13 cellular contexts compared by ENCODE assay signal in the genomic region with DNA sequence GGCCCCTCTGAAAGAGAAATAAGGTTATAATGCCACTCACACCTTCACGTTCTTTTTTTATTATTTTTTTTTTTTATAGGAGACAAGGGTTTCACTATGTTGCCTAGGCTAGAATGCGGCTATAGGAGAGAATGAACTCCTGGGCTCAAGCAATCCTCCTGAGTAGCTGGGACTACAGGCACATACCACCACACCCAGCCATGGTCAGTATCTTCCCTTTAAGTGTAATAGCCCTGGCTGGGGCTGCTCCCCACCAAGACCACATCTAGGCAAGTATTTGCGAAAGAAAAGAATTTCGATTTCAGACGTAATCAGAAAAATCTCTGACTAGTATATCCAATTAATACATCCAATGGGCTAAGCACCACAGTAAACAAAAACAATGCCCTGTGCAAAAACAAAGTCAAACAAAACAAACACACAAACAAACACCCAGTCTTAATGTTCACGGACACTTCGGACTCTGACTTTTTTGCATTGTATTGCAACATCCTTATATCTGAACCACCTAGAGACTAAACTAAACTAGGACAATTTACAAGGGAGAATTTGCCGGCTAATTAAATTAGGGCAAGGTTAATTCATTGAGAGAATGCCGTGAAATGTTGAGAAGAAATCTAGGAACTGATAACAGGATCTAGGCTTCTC. TPM values are rescaled to one million over a fixed set of nuclear protein-coding genes. Genes with fewer than 3 reads are reported as not detected.
DNase-seq lines count a peak whose midpoint lies in the region; ATAC-seq and TF ChIP-seq lines count a peak whose summit lies in the region.
"Had no signal": no experiment of that assay in that cellular context is flagged by ENCODE, and none has a peak within 500 bp of the region (broad histone marks: within the 10 kb centered on the region; RNA-seq: fewer than 3 reads in every experiment).

No MANE protein-coding gene starts in this region.

- no peak overlapping the region for H3K4me3 Mint-ChIP-seq in activated CD8-positive, alpha-beta memory T cell treated with anti-CD3 and anti-CD28 coated beads, Interleukin-2, amount 10 ng/mL, durations not matched to agents 7 days and 5 days
- no peak overlapping the region for H3K4me3 Mint-ChIP-seq in activated T-helper 1 cell treated with anti-CD3 and anti-CD28 coated beads, Interleukin-12 subunit alpha, Interleukin-12 subunit beta, Interleukin-2, Interleukin-4 antibody, amounts not matched to agents 30 ng/mL and 10 ng/mL and 1 ng/mL, durations not matched to agents 14 hours and 24 hours and 36 hours
- peak overlapping the region; percentile 34 to 83 (median 78) for H3K4me3 Mint-ChIP-seq in naive thymus-derived CD4-positive, alpha-beta T cell

- peaks cover 2% of the 10 kb centered on the region for H3K9me3 Mint-ChIP-seq in activated CD8-positive, alpha-beta memory T cell treated with anti-CD3 and anti-CD28 coated beads, Interleukin-2, amount 10 ng/mL, durations not matched to agents 7 days and 5 days (ENCODE audit: low read depth)
- no peaks in the 10 kb centered on the region for H3K9me3 Mint-ChIP-seq in activated T-helper 1 cell treated with anti-CD3 and anti-CD28 coated beads, Interleukin-12 subunit alpha, Interleukin-12 subunit beta, Interleukin-2, Interleukin-4 antibody, amounts not matched to agents 30 ng/mL and 10 ng/mL and 1 ng/mL, durations not matched to agents 14 hours and 24 hours and 36 hours
- H3K9me3 Mint-ChIP-seq in naive thymus-derived CD4-positive, alpha-beta T cell, result peaks cover 0 to 7% (median 0%) of the 10 kb centered on the region in 11 donors

- no peak for TF ChIP-seq EP300 in sigmoid colon (IDR thresholded peaks at IDR 0.05)

- 62 to 80% methylated on average over 9 of the region's 9 CpGs for WGBS in sigmoid colon, 2 donors

- TF ChIP-seq CTCF in sigmoid colon (IDR thresholded peaks at IDR 0.05), result no peak

- H3K4me1 Mint-ChIP-seq in activated CD8-positive, alpha-beta memory T cell treated with anti-CD3 and anti-CD28 coated beads, Interleukin-2, amount 10 ng/mL, durations not matched to agents 7 days and 5 days, result peaks cover 27% of the 10 kb centered on the region
- peaks cover 11% of the 10 kb centered on the region for H3K4me1 Mint-ChIP-seq in activated T-helper 1 cell treated with anti-CD3 and anti-CD28 coated beads, Interleukin-12 subunit alpha, Interleukin-12 subunit beta, Interleukin-2, Interleukin-4 antibody, amounts not matched to agents 30 ng/mL and 10 ng/mL and 1 ng/mL, durations not matched to agents 14 hours and 24 hours and 36 hours (ENCODE audit: low read depth)
- peaks cover 3 to 28% (median 27%) of the 10 kb centered on the region in 7 donors for H3K4me1 Mint-ChIP-seq in naive thymus-derived CD4-positive, alpha-beta T cell

- DNase-seq in activated CD8-positive, alpha-beta memory T cell treated with anti-CD3 and anti-CD28 coated beads, Interleukin-2, amount 10 ng/mL, durations not matched to agents 7 days and 5 days, result no peak
- no peak for DNase-seq in activated CD8-positive, alpha-beta memory T cell treated with anti-CD3 and anti-CD28 coated beads, Interleukin-2, amount 50 U/mL, for 4 hours
- DNase-seq in Jurkat, Clone E6-1 (ENCODE audit: low read depth, low spot score), result no peak
- no peak for DNase-seq in activated T-helper 1 cell treated with anti-CD3 and anti-CD28 coated beads, Interleukin-12 subunit alpha, Interleukin-12 subunit beta, Interleukin-2, Interleukin-4 antibody, amounts not matched to agents 30 ng/mL and 10 ng/mL and 1 ng/mL, durations not matched to agents 14 hours and 24 hours and 36 hours (ENCODE audit: low spot score)
- no peak for DNase-seq in naive thymus-derived CD4-positive, alpha-beta T cell
- no peak for DNase-seq in middle frontal gyrus (ENCODE audit: extremely low spot score, low spot score)
- no peak for DNase-seq in sigmoid colon
- DNase-seq: head of caudate nucleus, NCI-H1092, NCI-H2171, nucleus accumbens, transverse colon had no signal

- H3K9me3 ChIP-seq in naive thymus-derived CD4-positive, alpha-beta T cell (ENCODE audit: control insufficient read depth in 2 of 3, low read length in 3 of 3), result no peaks in the 10 kb centered on the region
- no peaks in the 10 kb centered on the region for H3K9me3 ChIP-seq in sigmoid colon
- H3K9me3 ChIP-seq: transverse colon had no signal

- no peaks in the 10 kb centered on the region for H3K27me3 Mint-ChIP-seq in activated CD8-positive, alpha-beta memory T cell treated with anti-CD3 and anti-CD28 coated beads, Interleukin-2, amount 10 ng/mL, durations not matched to agents 7 days and 5 days
- H3K27me3 Mint-ChIP-seq in activated T-helper 1 cell treated with anti-CD3 and anti-CD28 coated beads, Interleukin-12 subunit alpha, Interleukin-12 subunit beta, Interleukin-2, Interleukin-4 antibody, amounts not matched to agents 30 ng/mL and 10 ng/mL and 1 ng/mL, durations not matched to agents 14 hours and 24 hours and 36 hours (ENCODE audit: insufficient read depth), result peaks cover 2% of the 10 kb centered on the region
- H3K27me3 Mint-ChIP-seq in naive thymus-derived CD4-positive, alpha-beta T cell, result peaks cover 0 to 3% (median 0%) of the 10 kb centered on the region in 5 donors

- H3K4me1 ChIP-seq in naive thymus-derived CD4-positive, alpha-beta T cell (ENCODE audit: control insufficient read depth in 2 of 2, insufficient read depth in 2 of 2, low read length in 2 of 2), result peaks cover 5 to 9% of the 10 kb centered on the region in 2 donors
- H3K4me1 ChIP-seq in sigmoid colon, result peaks cover 0 to 16% (median 8%) of the 10 kb centered on the region in 4 donors

- H3K36me3 ChIP-seq in naive thymus-derived CD4-positive, alpha-beta T cell (ENCODE audit: control insufficient read depth in 2 of 3, insufficient read depth in 3 of 3, low read length in 3 of 3), result no peaks in the 10 kb centered on the region
- no peaks in the 10 kb centered on the region for H3K36me3 ChIP-seq in sigmoid colon
- H3K36me3 ChIP-seq: transverse colon had no signal

- H3K27ac Mint-ChIP-seq in activated CD8-positive, alpha-beta memory T cell treated with anti-CD3 and anti-CD28 coated beads, Interleukin-2, amount 10 ng/mL, durations not matched to agents 7 days and 5 days, result peak overlapping the region; percentile 86
- H3K27ac Mint-ChIP-seq in activated T-helper 1 cell treated with anti-CD3 and anti-CD28 coated beads, Interleukin-12 subunit alpha, Interleukin-12 subunit beta, Interleukin-2, Interleukin-4 antibody, amounts not matched to agents 30 ng/mL and 10 ng/mL and 1 ng/mL, durations not matched to agents 14 hours and 24 hours and 36 hours, result peak overlapping the region; percentile 35
- peak overlapping the region; percentile 30 to 93 (median 83) for H3K27ac Mint-ChIP-seq in naive thymus-derived CD4-positive, alpha-beta T cell

- ATAC-seq in activated CD8-positive, alpha-beta memory T cell treated with anti-CD3 and anti-CD28 coated beads, Interleukin-2, amount 10 ng/mL, durations not matched to agents 7 days and 5 days, result no peak
- ATAC-seq in naive thymus-derived CD4-positive, alpha-beta T cell, result peak; percentile 3
- no peak for ATAC-seq in HG03175 (IDR thresholded peaks at IDR 0.05; ENCODE audit: unreplicated experiment)

- H3K27me3 ChIP-seq in naive thymus-derived CD4-positive, alpha-beta T cell (ENCODE audit: control insufficient read depth in 2 of 2, insufficient read depth in 2 of 2, low read length in 2 of 2), result no peaks in the 10 kb centered on the region
- no peaks in the 10 kb centered on the region for H3K27me3 ChIP-seq in sigmoid colon
- H3K27me3 ChIP-seq: transverse colon had no signal

- intact Hi-C loops in activated T-helper 1 cell treated with anti-CD3 and anti-CD28 coated beads, Interleukin-12 subunit alpha, Interleukin-12 subunit beta, Interleukin-2, Interleukin-4 antibody, amounts not matched to agents 30 ng/mL and 10 ng/mL and 1 ng/mL, durations not matched to agents 14 hours and 24 hours and 36 hours (cut with micrococcal nuclease), result loop anchor here (2.0 to 5.0 kb wide), 3 partner anchors 37 to 52 kb away; a partner anchor contains a TSS
- intact Hi-C loops in naive thymus-derived CD4-positive, alpha-beta T cell (cut with micrococcal nuclease), result loop anchor here (2.0 to 5.0 kb wide), 3 partner anchors 37 to 48 kb away; no protein-coding TSS in a partner anchor
- intact Hi-C loops in sigmoid colon (cut with DNase I), result loop anchor here (10.0 kb wide), 1 partner anchor 104 kb away; no protein-coding TSS in a partner anchor

- peak overlapping the region; percentile 43 for H3K4me3 ChIP-seq in Jurkat, Clone E6-1 (ENCODE audit: low read length)
- H3K4me3 ChIP-seq in naive thymus-derived CD4-positive, alpha-beta T cell (ENCODE audit: low read length), result no peak overlapping the region
- H3K4me3 ChIP-seq in sigmoid colon, result no peak overlapping the region
- H3K4me3 ChIP-seq: transverse colon had no signal

- H3K36me3 Mint-ChIP-seq in activated CD8-positive, alpha-beta memory T cell treated with anti-CD3 and anti-CD28 coated beads, Interleukin-2, amount 10 ng/mL, durations not matched to agents 7 days and 5 days, result peaks cover 7% of the 10 kb centered on the region
- no peaks in the 10 kb centered on the region for H3K36me3 Mint-ChIP-seq in activated T-helper 1 cell treated with anti-CD3 and anti-CD28 coated beads, Interleukin-12 subunit alpha, Interleukin-12 subunit beta, Interleukin-2, Interleukin-4 antibody, amounts not matched to agents 30 ng/mL and 10 ng/mL and 1 ng/mL, durations not matched to agents 14 hours and 24 hours and 36 hours (ENCODE audit: low read depth)
- H3K36me3 Mint-ChIP-seq in naive thymus-derived CD4-positive, alpha-beta T cell, result peaks cover 0 to 3% (median 0%) of the 10 kb centered on the region in 5 donors

- H3K27ac ChIP-seq in naive thymus-derived CD4-positive, alpha-beta T cell (ENCODE audit: low read depth, low read length), result no peak overlapping the region
- H3K27ac ChIP-seq in sigmoid colon, result peak overlapping the region in 1 of 4 donors; percentile 57

- TF ChIP-seq POLR2A in sigmoid colon (IDR thresholded peaks at IDR 0.05), result no peak

- POLR2A ChIA-PET in naive thymus-derived CD4-positive, alpha-beta T cell (lab: Charles Lee), result interaction anchor here (0.6 to 1.3 kb wide), 3 partner anchors 19 to 50 kb away, joined by 3 to 5 read pairs (median 5); no protein-coding TSS in a partner anchor

- CTCF ChIA-PET in activated CD8-positive, alpha-beta memory T cell treated with anti-CD3 and anti-CD28 coated beads, Interleukin-2, amount 10 ng/mL, durations not matched to agents 7 days and 5 days (lab: Charles Lee), result interaction anchor here (0.6 to 1.5 kb wide), 4 partner anchors 28 to 281 kb away, joined by 3 to 4 read pairs (median 3); a partner anchor contains a TSS
- CTCF ChIA-PET in naive thymus-derived CD4-positive, alpha-beta T cell (lab: Charles Lee), result interaction anchor here (1.3 kb wide), 1 partner anchor 206 kb away, joined by 5 read pairs; no protein-coding TSS in a partner anchor

RNA-seq across cellular contexts. Expression of a gene that starts 49.6 kb away (rescaled TPM):
- total RNA-seq in activated CD8-positive, alpha-beta memory T cell treated with anti-CD3 and anti-CD28 coated beads, Interleukin-2, amount 10 ng/mL, durations not matched to agents 7 days and 5 days, result 10 to 100 TPM; 81.3 to 83.2 TPM
- 23.6 TPM for polyA plus RNA-seq in Jurkat, Clone E6-1 (2012; ENCODE audit: insufficient read depth, insufficient read length)
- 106 and 112 TPM in 2 replicates for total RNA-seq in activated T-helper 1 cell treated with anti-CD3 and anti-CD28 coated beads, Interleukin-12 subunit alpha, Interleukin-12 subunit beta, Interleukin-2, Interleukin-4 antibody, amounts not matched to agents 30 ng/mL and 10 ng/mL and 1 ng/mL, durations not matched to agents 14 hours and 24 hours and 36 hours
- total RNA-seq in naive thymus-derived CD4-positive, alpha-beta T cell, result 100 to 1,000 TPM in 4 of 5 experiments, 10 to 100 TPM in 1; 96.9 to 191 (median 141) TPM
- polyA plus RNA-seq in naive thymus-derived CD4-positive, alpha-beta T cell, result 10 to 100 TPM; 40.0 to 63.8 TPM
- total RNA-seq in sigmoid colon, result 10 to 100 TPM; 37.9 to 60.6 (median 49.0) TPM
- 10 to 100 TPM; 14.1 to 22.2 (median 18.0) TPM for polyA plus RNA-seq in sigmoid colon

Comparison
In these comparisons a context has a peak if more than half of its experiments do, and no peak if none do; other contexts are left out.
1. H3K27ac Mint-ChIP-seq: peak in every context shown above with its lines; median percentile 86 in activated CD8-positive, alpha-beta memory T cell treated with anti-CD3 and anti-CD28 coated beads, Interleukin-2, amount 10 ng/mL, durations not matched to agents 7 days and 5 days; 83 in naive thymus-derived CD4-positive, alpha-beta T cell; 35 in activated T-helper 1 cell treated with anti-CD3 and anti-CD28 coated beads, Interleukin-12 subunit alpha, Interleukin-12 subunit beta, Interleukin-2, Interleukin-4 antibody, amounts not matched to agents 30 ng/mL and 10 ng/mL and 1 ng/mL, durations not matched to agents 14 hours and 24 hours and 36 hours.
2. H3K4me3 Mint-ChIP-seq: peak in naive thymus-derived CD4-positive, alpha-beta T cell (10 of 10); none in activated CD8-positive, alpha-beta memory T cell treated with anti-CD3 and anti-CD28 coated beads, Interleukin-2, amount 10 ng/mL, durations not matched to agents 7 days and 5 days (single experiment) and activated T-helper 1 cell treated with anti-CD3 and anti-CD28 coated beads, Interleukin-12 subunit alpha, Interleukin-12 subunit beta, Interleukin-2, Interleukin-4 antibody, amounts not matched to agents 30 ng/mL and 10 ng/mL and 1 ng/mL, durations not matched to agents 14 hours and 24 hours and 36 hours (single experiment).